Comparison of ENCODE assay signal across 1 cellular context in genomic region chr22:29201722-29202230, GRCh38.
TF ChIP-seq lines count a peak whose summit lies in the region.

No MANE protein-coding gene starts in this region.

TF ChIP-seq in IMR-90, 13 proteins besides CTCF, POLR2A, EP300 and RAD21:
- TF ChIP-seq BHLHE40 (IDR thresholded peaks at IDR 0.05; ENCODE audit: low read depth, low read length) (no peak), MXI1 (IDR thresholded peaks at IDR 0.05; ENCODE audit: borderline replicate concordance, low read depth, low read length) (no peak), USF2 (IDR thresholded peaks at IDR 0.05; ENCODE audit: low read depth, low read length) (no peak), MAFK (IDR thresholded peaks at IDR 0.05; ENCODE audit: low read depth, low read length) (no peak), RFX5 (IDR thresholded peaks at IDR 0.05; ENCODE audit: low read depth, low read length) (no peak), CHD1 (IDR thresholded peaks at IDR 0.05; ENCODE audit: low read depth, low read length) (no peak), MAZ (IDR thresholded peaks at IDR 0.05; ENCODE audit: borderline replicate concordance, low read depth, low read length) (no peak), SMC3 (IDR thresholded peaks at IDR 0.05; ENCODE audit: low read depth, low read length) (no peak), RCOR1 (IDR thresholded peaks at IDR 0.05; ENCODE audit: insufficient replicate concordance, low read length) (no peak), NFE2L2 (IDR thresholded peaks at IDR 0.05; ENCODE audit: low read depth, low read length) (no peak), CEBPB (IDR thresholded peaks at IDR 0.05; ENCODE audit: low read depth, low read length) (no peak), FOS (IDR thresholded peaks at IDR 0.05; ENCODE audit: low read depth, low read length) (no peak)
- TF ChIP-seq, protein P1, sequence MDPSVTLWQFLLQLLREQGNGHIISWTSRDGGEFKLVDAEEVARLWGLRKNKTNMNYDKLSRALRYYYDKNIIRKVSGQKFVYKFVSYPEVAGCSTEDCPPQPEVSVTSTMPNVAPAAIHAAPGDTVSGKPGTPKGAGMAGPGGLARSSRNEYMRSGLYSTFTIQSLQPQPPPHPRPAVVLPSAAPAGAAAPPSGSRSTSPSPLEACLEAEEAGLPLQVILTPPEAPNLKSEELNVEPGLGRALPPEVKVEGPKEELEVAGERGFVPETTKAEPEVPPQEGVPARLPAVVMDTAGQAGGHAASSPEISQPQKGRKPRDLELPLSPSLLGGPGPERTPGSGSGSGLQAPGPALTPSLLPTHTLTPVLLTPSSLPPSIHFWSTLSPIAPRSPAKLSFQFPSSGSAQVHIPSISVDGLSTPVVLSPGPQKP (IDR thresholded peaks at IDR 0.05; ENCODE audit: borderline replicate concordance, low read depth, low read length), result no peak
